1 cellular context compared by ENCODE assay signal in the genomic region with DNA sequence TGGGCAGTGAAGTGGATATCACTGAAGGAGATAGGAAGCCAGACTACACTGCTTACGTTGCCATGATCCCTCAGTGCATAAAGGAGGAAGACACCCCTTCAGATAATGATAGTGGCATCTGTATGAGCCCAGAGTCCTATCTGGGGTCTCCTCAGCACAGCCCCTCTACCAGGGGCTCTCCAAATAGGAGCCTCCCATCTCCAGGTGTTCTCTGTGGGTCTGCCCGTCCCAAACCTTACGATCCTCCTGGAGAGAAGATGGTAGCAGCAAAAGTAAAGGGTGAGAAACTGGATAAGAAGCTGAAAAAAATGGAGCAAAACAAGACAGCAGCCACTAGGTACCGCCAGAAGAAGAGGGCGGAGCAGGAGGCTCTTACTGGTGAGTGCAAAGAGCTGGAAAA.
A peak's percentile ranks its signal among the peaks of the same experiment; 100 is the strongest.
TF ChIP-seq lines count a peak whose summit lies in the region.

No MANE protein-coding gene starts in this region.

TF ChIP-seq in K562, 482 proteins besides CTCF, POLR2A, EP300 and RAD21:
- TF ChIP-seq KAT7 (CRISPR knock-in tag; IDR thresholded peaks at IDR 0.05; ENCODE audit: borderline replicate concordance) = 0 out of 2 replicates have a peak, but pooled peaks have one; percentile 2
